ENCODE assay signal across 18 cellular contexts in genomic region chr6:89805814-89806371, GRCh38. TPM values are rescaled to one million over a fixed set of nuclear protein-coding genes. Genes with fewer than 3 reads are reported as not detected.
DNase-seq lines count a peak whose midpoint lies in the region; ATAC-seq, FAIRE-seq and TF ChIP-seq lines count a peak whose summit lies in the region.
"Had no signal": no experiment of that assay in that cellular context is flagged by ENCODE, and none has a peak within 500 bp of the region (broad histone marks: within the 10 kb centered on the region; RNA-seq: fewer than 3 reads in every experiment).

No MANE protein-coding gene starts in this region.

- peaks cover 16 to 32% (median 24%) of the 10 kb centered on the region in 4 donors for H3K4me1 Mint-ChIP-seq in CD4-positive, alpha-beta memory T cell
- peaks cover 65% of the 10 kb centered on the region for H3K4me1 Mint-ChIP-seq in WTC11
- H3K4me1 Mint-ChIP-seq in naive thymus-derived CD4-positive, alpha-beta T cell = peaks cover 9 to 45% (median 28%) of the 10 kb centered on the region in 7 donors

- TF ChIP-seq POLR2A in Peyer's patch (IDR thresholded peaks at IDR 0.05) = no peak

- H3K27ac ChIP-seq in CD4-positive, alpha-beta memory T cell (ENCODE audit: low read depth, low read length) = no peak overlapping the region
- no peak overlapping the region for H3K27ac ChIP-seq in naive thymus-derived CD4-positive, alpha-beta T cell (ENCODE audit: low read depth, low read length)
- no peak overlapping the region for H3K27ac ChIP-seq in Peyer's patch
- H3K27ac ChIP-seq: PC-9 had no signal

- H3K9me3 ChIP-seq in CD4-positive, alpha-beta memory T cell (ENCODE audit: control insufficient read depth in 1 of 2, low read length in 2 of 2) = no peaks in the 10 kb centered on the region
- H3K9me3 ChIP-seq in naive thymus-derived CD4-positive, alpha-beta T cell (ENCODE audit: control insufficient read depth in 2 of 3, low read length in 3 of 3) = no peaks in the 10 kb centered on the region
- no peaks in the 10 kb centered on the region for H3K9me3 ChIP-seq in Peyer's patch
- H3K9me3 ChIP-seq: BE2C had no signal

- H3K4me1 ChIP-seq in CD4-positive, alpha-beta memory T cell (ENCODE audit: insufficient read depth, low read length) = no peaks in the 10 kb centered on the region
- H3K4me1 ChIP-seq in naive thymus-derived CD4-positive, alpha-beta T cell (ENCODE audit: control insufficient read depth in 2 of 2, insufficient read depth in 2 of 2, low read length in 2 of 2) = no peaks in the 10 kb centered on the region
- no peaks in the 10 kb centered on the region for H3K4me1 ChIP-seq in Peyer's patch
- H3K4me1 ChIP-seq: BE2C had no signal

- FAIRE-seq in RCC 7860 (lab: Jason Lieb, UNC) = no peak
- FAIRE-seq: GM12892 had no signal

- no peaks in the 10 kb centered on the region for H3K36me3 ChIP-seq in CD4-positive, alpha-beta memory T cell (ENCODE audit: insufficient read depth, low read length)
- H3K36me3 ChIP-seq in naive thymus-derived CD4-positive, alpha-beta T cell (ENCODE audit: control insufficient read depth in 2 of 3, insufficient read depth in 3 of 3, low read length in 3 of 3) = peaks cover 0 to 23% (median 0%) of the 10 kb centered on the region in 3 experiments
- H3K36me3 ChIP-seq in Peyer's patch = peaks cover 0 to 9% (median 0%) of the 10 kb centered on the region in 3 donors

- H3K27me3 Mint-ChIP-seq in CD4-positive, alpha-beta memory T cell = no peaks in the 10 kb centered on the region
- no peaks in the 10 kb centered on the region for H3K27me3 Mint-ChIP-seq in WTC11 (ENCODE audit: low read depth)
- H3K27me3 Mint-ChIP-seq in naive thymus-derived CD4-positive, alpha-beta T cell = no peaks in the 10 kb centered on the region

- no peak for ATAC-seq in WTC11
- no peak for ATAC-seq in naive thymus-derived CD4-positive, alpha-beta T cell
- ATAC-seq: HCT116, SK-N-SH treated with all-trans-retinoic acid at 6 μM for 48 hours had no signal

- H3K27ac Mint-ChIP-seq in CD4-positive, alpha-beta memory T cell = peak overlapping the region in 4 of 7 donors; percentile 47 to 60 (median 50)
- peak overlapping the region; percentile 96 for H3K27ac Mint-ChIP-seq in WTC11
- H3K27ac Mint-ChIP-seq in naive thymus-derived CD4-positive, alpha-beta T cell = peak overlapping the region in 6 of 9 donors; percentile 7 to 69 (median 20)

- no peak for DNase-seq in CD4-positive, alpha-beta memory T cell
- DNase-seq in G401 (ENCODE audit: low spot score) (peak; percentile 7), WTC11 (ENCODE audit: low spot score) (no peak), Peyer's patch (no peak), RCC 7860 (ENCODE audit: low spot score) (no peak), ureter (ENCODE audit: low spot score) (no peak)
- no peak for DNase-seq in naive thymus-derived CD4-positive, alpha-beta T cell
- DNase-seq: BE2C, DND-41, GOT3, Karpas-422, NCI-H1436, NCI-H187 treated with DMSO at 0.1 percent for 48 hours, NCI-H2107, PC-9 had no signal

- CTCF ChIA-PET in CD4-positive, alpha-beta memory T cell (lab: Charles Lee; ENCODE audit: partially characterized antibody) = interaction anchor here (0.6 to 0.8 kb wide), 2 partner anchors 13 to 74 kb away, joined by 3 read pairs; no protein-coding TSS in a partner anchor
- CTCF ChIA-PET in WTC11 (lab: Charles Lee) = interaction anchor here (0.6 to 2.9 kb wide), 5 partner anchors 13 to 224 kb away, joined by 3 to 8 read pairs (median 3); partner anchors contain the start of gene MDN1
- CTCF ChIA-PET in naive thymus-derived CD4-positive, alpha-beta T cell (lab: Charles Lee) = no interaction called here

- H3K4me3 Mint-ChIP-seq in CD4-positive, alpha-beta memory T cell = no peak overlapping the region
- no peak overlapping the region for H3K4me3 Mint-ChIP-seq in WTC11
- H3K4me3 Mint-ChIP-seq in naive thymus-derived CD4-positive, alpha-beta T cell = no peak overlapping the region

- TF ChIP-seq CTCF in WTC11 (IDR thresholded peaks at IDR 0.05) = no peak
- TF ChIP-seq CTCF in Peyer's patch (IDR thresholded peaks at IDR 0.05) = no peak

- H3K4me3 ChIP-seq in CD4-positive, alpha-beta memory T cell (ENCODE audit: low read length in 2 of 2) = no peak overlapping the region
- no peak overlapping the region for H3K4me3 ChIP-seq in naive thymus-derived CD4-positive, alpha-beta T cell (ENCODE audit: low read length)
- H3K4me3 ChIP-seq in Peyer's patch = no peak overlapping the region
- H3K4me3 ChIP-seq: PC-9 had no signal

- H3K36me3 Mint-ChIP-seq in CD4-positive, alpha-beta memory T cell = peaks cover 3 to 14% of the 10 kb centered on the region in 2 donors
- H3K36me3 Mint-ChIP-seq in WTC11 = peaks cover 25% of the 10 kb centered on the region
- peaks cover 0 to 21% (median 0%) of the 10 kb centered on the region in 5 donors for H3K36me3 Mint-ChIP-seq in naive thymus-derived CD4-positive, alpha-beta T cell

- POLR2A ChIA-PET in CD4-positive, alpha-beta memory T cell (lab: Charles Lee; ENCODE audit: partially characterized antibody) = interaction anchor here (1.5 kb wide), 1 partner anchor 13 kb away, joined by 5 read pairs; the partner anchor contains the start of gene MDN1
- POLR2A ChIA-PET in WTC11 (lab: Charles Lee) = interaction anchor here (1.5 kb wide), 1 partner anchor 13 kb away, joined by 4 read pairs; the partner anchor contains the start of gene MDN1
- POLR2A ChIA-PET in naive thymus-derived CD4-positive, alpha-beta T cell (lab: Charles Lee) = no interaction called here

- in situ Hi-C loops in G401 (cut with HindIII; ENCODE audit: low sequenced_read_pairs) = no loop called here

- no peaks in the 10 kb centered on the region for H3K9me3 Mint-ChIP-seq in CD4-positive, alpha-beta memory T cell
- no peaks in the 10 kb centered on the region for H3K9me3 Mint-ChIP-seq in WTC11
- H3K9me3 Mint-ChIP-seq in naive thymus-derived CD4-positive, alpha-beta T cell = no peaks in the 10 kb centered on the region

- H3K27me3 ChIP-seq in CD4-positive, alpha-beta memory T cell (ENCODE audit: insufficient read depth, low read length) = no peaks in the 10 kb centered on the region
- no peaks in the 10 kb centered on the region for H3K27me3 ChIP-seq in naive thymus-derived CD4-positive, alpha-beta T cell (ENCODE audit: control insufficient read depth in 2 of 2, insufficient read depth in 2 of 2, low read length in 2 of 2)
- no peaks in the 10 kb centered on the region for H3K27me3 ChIP-seq in Peyer's patch
- H3K27me3 ChIP-seq: BE2C had no signal

- intact Hi-C loops in CD4-positive, alpha-beta memory T cell (cut with micrococcal nuclease) = no loop called here
- intact Hi-C loops in naive thymus-derived CD4-positive, alpha-beta T cell (cut with micrococcal nuclease) = no loop called here

TF ChIP-seq in WTC11, 78 proteins besides CTCF, POLR2A, EP300 and RAD21:
- TF ChIP-seq ZNF121 (CRISPR knock-in tag; IDR thresholded peaks at IDR 0.05) (peak; percentile 84), JAZF1 (CRISPR knock-in tag; IDR thresholded peaks at IDR 0.05) (no peak)

RNA-seq across cellular contexts. Expression of gene MDN1, which starts 13.7 kb away (rescaled TPM):
- 10 to 100 TPM; 62.0 to 72.2 TPM for total RNA-seq in CD4-positive, alpha-beta memory T cell
- polyA plus RNA-seq in CD4-positive, alpha-beta memory T cell = 10 to 100 TPM in 1 of 2 donors, 1 to 10 TPM in 1; 4.1 to 10.1 TPM
- 12.4 and 12.7 TPM in 2 replicates for total RNA-seq in G401 (2014; rRNA removed; shearing (Covaris generic))
- total RNA-seq in WTC11 (2021) (146 to 195 TPM (median 146 TPM) in 3 replicates), Peyer's patch (10 to 100 TPM; 19.6 to 62.7 (median 35.5) TPM), ureter (51.2 TPM)
- 10 to 100 TPM; 54.9 to 66.1 (median 63.0) TPM for total RNA-seq in naive thymus-derived CD4-positive, alpha-beta T cell
- polyA plus RNA-seq in naive thymus-derived CD4-positive, alpha-beta T cell = 10 to 100 TPM in 1 of 2 donors, 1 to 10 TPM in 1; 8.2 to 10.0 TPM

RNA-seq across cellular contexts. Expression of gene CASP8AP2, which starts 23.8 kb away (rescaled TPM):
- total RNA-seq in CD4-positive, alpha-beta memory T cell = 10 to 100 TPM; 59.4 to 61.7 TPM
- polyA plus RNA-seq in CD4-positive, alpha-beta memory T cell = 10 to 100 TPM; 33.9 to 60.7 TPM
- total RNA-seq in G401 (2014; rRNA removed; shearing (Covaris generic)) = 9.9 and 19.2 TPM in 2 replicates
- total RNA-seq in WTC11 (2021) (24.2 to 27.9 TPM (median 25.0 TPM) in 3 replicates), Peyer's patch (10 to 100 TPM; 15.9 to 33.0 (median 19.2) TPM), ureter (23.3 TPM)
- total RNA-seq in naive thymus-derived CD4-positive, alpha-beta T cell = 10 to 100 TPM; 21.2 to 44.8 (median 34.5) TPM
- polyA plus RNA-seq in naive thymus-derived CD4-positive, alpha-beta T cell = 10 to 100 TPM; 43.2 to 51.0 TPM

Comparison
In these comparisons a context has a peak if more than half of its experiments do, and no peak if none do; other contexts are left out.
1. H3K27ac Mint-ChIP-seq: peak in every context shown above with its lines; median percentile 96 in WTC11; 50 in CD4-positive, alpha-beta memory T cell; 20 in naive thymus-derived CD4-positive, alpha-beta T cell.